26 cellular contexts compared by ENCODE assay signal in genomic region chr21:33039542-33039941, GRCh38. TPM values are rescaled to one million over a fixed set of nuclear protein-coding genes. Genes with fewer than 3 reads are reported as not detected.
DNase-seq lines count a peak whose midpoint lies in the region; ATAC-seq, FAIRE-seq and TF ChIP-seq lines count a peak whose summit lies in the region.
"Had no signal": no experiment of that assay in that cellular context is flagged by ENCODE, and none has a peak within 500 bp of the region (broad histone marks: within the 10 kb centered on the region; RNA-seq: fewer than 3 reads in every experiment).

No MANE protein-coding gene starts in this region.

- no peak for TF ChIP-seq CTCF in ascending aorta (IDR thresholded peaks at IDR 0.05)

- H3K36me3 ChIP-seq in SJCRH30: no peaks in the 10 kb centered on the region
- H3K36me3 ChIP-seq in ascending aorta: no peaks in the 10 kb centered on the region
- H3K36me3 ChIP-seq: BLaER1 treated with 17β-estradiol and CSF1 and Interleukin-3, amounts not matched to agents 10 nM and 100 nM; esophagus muscularis mucosa; stomach; uterus had no signal

- FAIRE-seq in GM19239 (lab: Jason Lieb, UNC): no peak
- FAIRE-seq: GM12878, H54 had no signal

- intact Hi-C loops in ascending aorta (cut with DNase I): no loop called here

- DNase-seq in DMS 273 treated with DMSO at 0.1 percent for 48 hours (lab: John Stamatoyannopoulos, UW) (peak; percentile 55), SJCRH30 (peak; percentile 84 to 88), globus pallidus (ENCODE audit: low spot score) (peak; percentile 97), pons (ENCODE audit: low spot score) (peak; percentile 95), GM19239 (ENCODE audit: insufficient read length, low spot score) (no peak), mucosa of gallbladder (ENCODE audit: low spot score) (no peak), ascending aorta (ENCODE audit: low spot score in 2 of 2) (no peak)
- DNase-seq: activated CD4-positive, alpha-beta T cell treated with anti-CD3 and anti-CD28 coated beads for 1 hour; GF-D8; NCI-H1417 treated with DMSO at 0.1 percent for 48 hours; NCI-H2227 treated with DMSO at 0.1 percent for 48 hours; SK-N-SH; stimulated activated CD4-positive, alpha-beta T cell treated with anti-CD3 and anti-CD28 coated beads, Interleukin-4, amount 100 ng/mL, for 1 hour; stomach; uterus had no signal

- peak overlapping the region; percentile 40 for H3K27ac ChIP-seq in SJCRH30
- H3K27ac ChIP-seq in ascending aorta: no peak overlapping the region
- H3K27ac ChIP-seq: BLaER1 treated with 17β-estradiol and CSF1 and Interleukin-3, amounts not matched to agents 10 nM and 100 nM; esophagus muscularis mucosa; stomach; uterus had no signal

- H3K27me3 ChIP-seq in SJCRH30 (no peaks in the 10 kb centered on the region), ascending aorta (no peaks in the 10 kb centered on the region)
- H3K27me3 ChIP-seq: BLaER1 treated with 17β-estradiol and CSF1 and Interleukin-3, amounts not matched to agents 10 nM and 100 nM; uterus had no signal

- H3K4me1 ChIP-seq in SJCRH30: peaks cover 55% of the 10 kb centered on the region
- no peaks in the 10 kb centered on the region for H3K4me1 ChIP-seq in ascending aorta
- H3K4me1 ChIP-seq: uterus had no signal

- H3K9me3 ChIP-seq in SJCRH30 (replicated peaks) (peaks cover 4% of the 10 kb centered on the region; the same call in 1 of the 2 replicates), ascending aorta (no peaks in the 10 kb centered on the region)
- H3K9me3 ChIP-seq: esophagus muscularis mucosa, SK-N-SH, stomach, uterus had no signal

- no peak for ATAC-seq in GM19467 (IDR thresholded peaks at IDR 0.05; ENCODE audit: unreplicated experiment)
- ATAC-seq: GM12878 had no signal

- H3K4me3 ChIP-seq in SJCRH30 (no peak overlapping the region), ascending aorta (no peak overlapping the region)
- H3K4me3 ChIP-seq: BLaER1 treated with 17β-estradiol and CSF1 and Interleukin-3, amounts not matched to agents 10 nM and 100 nM; esophagus muscularis mucosa; GM12878; stomach; uterus had no signal

RNA-seq across cellular contexts. Expression of gene OLIG2, which starts 13.8 kb away (rescaled TPM):
- total RNA-seq in SJCRH30 (2014; rRNA removed; shearing (Covaris generic)): 15.9 and 17.2 TPM in 2 replicates
- total RNA-seq in mucosa of gallbladder (not detected), ascending aorta (not detected)
- total RNA-seq: A673; activated CD8-positive, alpha-beta memory T cell treated with anti-CD3 and anti-CD28 coated beads for 36 hours; esophagus muscularis mucosa; GM12878; liver; MCF 10A; skeletal muscle tissue; stomach; uterus had no signal

RNA-seq across cellular contexts. Expression of gene OLIG1, which starts 30.4 kb away (rescaled TPM):
- total RNA-seq in SJCRH30 (2014; rRNA removed; shearing (Covaris generic)): 2.9 and 3.3 TPM in 2 replicates
- total RNA-seq in mucosa of gallbladder (not detected), ascending aorta (not detected)
- total RNA-seq: A673; activated CD8-positive, alpha-beta memory T cell treated with anti-CD3 and anti-CD28 coated beads for 36 hours; esophagus muscularis mucosa; GM12878; MCF 10A; osteocyte; skeletal muscle tissue; stomach; uterus had no signal

Comparison
In these comparisons a context has a peak if more than half of its experiments do, and no peak if none do; other contexts are left out.
1. DNase-seq: peak in DMS 273 treated with DMSO at 0.1 percent for 48 hours (single experiment), SJCRH30 (2 of 2), globus pallidus (single experiment) and pons (single experiment); none in GM19239 (single experiment), mucosa of gallbladder (single experiment) and ascending aorta (0 of 2).
2. RNA of gene OLIG2, which starts 13.8 kb away (total RNA-seq): 15.9 to 17.2 TPM in SJCRH30; not detected in mucosa of gallbladder (single experiment) and not detected in ascending aorta (single experiment); every median in the first group is over 10 times any median in the second.